In genomic region chr21:33634254-33634653, GRCh38 we compare ENCODE assay signal across 23 cellular contexts.
"Had no signal": no experiment of that assay in that cellular context is flagged by ENCODE, and none has a peak within 500 bp of the region (broad histone marks: within the 10 kb centered on the region; RNA-seq: fewer than 3 reads in every experiment).

No MANE protein-coding gene starts in this region.

- H3K27ac Mint-ChIP-seq: mesothelial cell of epicardium had no signal

- H3K27me3 ChIP-seq: dorsolateral prefrontal cortex, esophagus squamous epithelium, gastrocnemius medialis, heart right ventricle had no signal

- H3K4me1 Mint-ChIP-seq: mesothelial cell of epicardium had no signal

- H3K27ac ChIP-seq: coronary artery, epithelial cell of prostate, esophagus squamous epithelium, gastrocnemius medialis, heart right ventricle, left ventricle myocardium inferior, lower lobe of right lung had no signal

- H3K4me3 ChIP-seq: coronary artery, esophagus squamous epithelium, gastrocnemius medialis, heart right ventricle, left ventricle myocardium inferior, lower lobe of right lung, mucosa of descending colon had no signal

- H3K36me3 ChIP-seq: gastrocnemius medialis had no signal

- H3K27me3 Mint-ChIP-seq: naive B cell had no signal

- H3K9me3 ChIP-seq: esophagus squamous epithelium, gastrocnemius medialis, heart right ventricle, left ventricle myocardium inferior, lower lobe of right lung, mucosa of descending colon had no signal

- H3K4me1 ChIP-seq: gastrocnemius medialis, heart right ventricle, left ventricle myocardium inferior, lower lobe of right lung had no signal

- H3K9me3 Mint-ChIP-seq: naive B cell had no signal

- DNase-seq: dermis blood vessel endothelial cell; dorsolateral prefrontal cortex; effector CD4-positive, alpha-beta T cell; effector memory CD4-positive, alpha-beta T cell; erythroblast; esophagus squamous epithelium; foreskin fibroblast; foreskin melanocyte; gastrocnemius medialis; glutamatergic neuron; head of caudate nucleus; heart right ventricle; hippocampal formation; left cardiac atrium; left ventricle myocardium inferior; lower lobe of right lung; mesenchymal stem cell; mucosa of descending colon; naive B cell had no signal

- ATAC-seq: esophagus mucosa, gastrocnemius medialis, heart right ventricle, left cardiac atrium, lower lobe of right lung, mucosa of descending colon had no signal

- H3K4me3 Mint-ChIP-seq: mesothelial cell of epicardium, naive B cell had no signal
